ENCODE assay signal across 1 cellular context in genomic region chr10:51046668-51047067, GRCh38.
TF ChIP-seq lines count a peak whose summit lies in the region.

No MANE protein-coding gene starts in this region.

TF ChIP-seq in GM23338, 12 proteins besides CTCF, POLR2A, EP300 and RAD21:
- TF ChIP-seq, protein P1, sequence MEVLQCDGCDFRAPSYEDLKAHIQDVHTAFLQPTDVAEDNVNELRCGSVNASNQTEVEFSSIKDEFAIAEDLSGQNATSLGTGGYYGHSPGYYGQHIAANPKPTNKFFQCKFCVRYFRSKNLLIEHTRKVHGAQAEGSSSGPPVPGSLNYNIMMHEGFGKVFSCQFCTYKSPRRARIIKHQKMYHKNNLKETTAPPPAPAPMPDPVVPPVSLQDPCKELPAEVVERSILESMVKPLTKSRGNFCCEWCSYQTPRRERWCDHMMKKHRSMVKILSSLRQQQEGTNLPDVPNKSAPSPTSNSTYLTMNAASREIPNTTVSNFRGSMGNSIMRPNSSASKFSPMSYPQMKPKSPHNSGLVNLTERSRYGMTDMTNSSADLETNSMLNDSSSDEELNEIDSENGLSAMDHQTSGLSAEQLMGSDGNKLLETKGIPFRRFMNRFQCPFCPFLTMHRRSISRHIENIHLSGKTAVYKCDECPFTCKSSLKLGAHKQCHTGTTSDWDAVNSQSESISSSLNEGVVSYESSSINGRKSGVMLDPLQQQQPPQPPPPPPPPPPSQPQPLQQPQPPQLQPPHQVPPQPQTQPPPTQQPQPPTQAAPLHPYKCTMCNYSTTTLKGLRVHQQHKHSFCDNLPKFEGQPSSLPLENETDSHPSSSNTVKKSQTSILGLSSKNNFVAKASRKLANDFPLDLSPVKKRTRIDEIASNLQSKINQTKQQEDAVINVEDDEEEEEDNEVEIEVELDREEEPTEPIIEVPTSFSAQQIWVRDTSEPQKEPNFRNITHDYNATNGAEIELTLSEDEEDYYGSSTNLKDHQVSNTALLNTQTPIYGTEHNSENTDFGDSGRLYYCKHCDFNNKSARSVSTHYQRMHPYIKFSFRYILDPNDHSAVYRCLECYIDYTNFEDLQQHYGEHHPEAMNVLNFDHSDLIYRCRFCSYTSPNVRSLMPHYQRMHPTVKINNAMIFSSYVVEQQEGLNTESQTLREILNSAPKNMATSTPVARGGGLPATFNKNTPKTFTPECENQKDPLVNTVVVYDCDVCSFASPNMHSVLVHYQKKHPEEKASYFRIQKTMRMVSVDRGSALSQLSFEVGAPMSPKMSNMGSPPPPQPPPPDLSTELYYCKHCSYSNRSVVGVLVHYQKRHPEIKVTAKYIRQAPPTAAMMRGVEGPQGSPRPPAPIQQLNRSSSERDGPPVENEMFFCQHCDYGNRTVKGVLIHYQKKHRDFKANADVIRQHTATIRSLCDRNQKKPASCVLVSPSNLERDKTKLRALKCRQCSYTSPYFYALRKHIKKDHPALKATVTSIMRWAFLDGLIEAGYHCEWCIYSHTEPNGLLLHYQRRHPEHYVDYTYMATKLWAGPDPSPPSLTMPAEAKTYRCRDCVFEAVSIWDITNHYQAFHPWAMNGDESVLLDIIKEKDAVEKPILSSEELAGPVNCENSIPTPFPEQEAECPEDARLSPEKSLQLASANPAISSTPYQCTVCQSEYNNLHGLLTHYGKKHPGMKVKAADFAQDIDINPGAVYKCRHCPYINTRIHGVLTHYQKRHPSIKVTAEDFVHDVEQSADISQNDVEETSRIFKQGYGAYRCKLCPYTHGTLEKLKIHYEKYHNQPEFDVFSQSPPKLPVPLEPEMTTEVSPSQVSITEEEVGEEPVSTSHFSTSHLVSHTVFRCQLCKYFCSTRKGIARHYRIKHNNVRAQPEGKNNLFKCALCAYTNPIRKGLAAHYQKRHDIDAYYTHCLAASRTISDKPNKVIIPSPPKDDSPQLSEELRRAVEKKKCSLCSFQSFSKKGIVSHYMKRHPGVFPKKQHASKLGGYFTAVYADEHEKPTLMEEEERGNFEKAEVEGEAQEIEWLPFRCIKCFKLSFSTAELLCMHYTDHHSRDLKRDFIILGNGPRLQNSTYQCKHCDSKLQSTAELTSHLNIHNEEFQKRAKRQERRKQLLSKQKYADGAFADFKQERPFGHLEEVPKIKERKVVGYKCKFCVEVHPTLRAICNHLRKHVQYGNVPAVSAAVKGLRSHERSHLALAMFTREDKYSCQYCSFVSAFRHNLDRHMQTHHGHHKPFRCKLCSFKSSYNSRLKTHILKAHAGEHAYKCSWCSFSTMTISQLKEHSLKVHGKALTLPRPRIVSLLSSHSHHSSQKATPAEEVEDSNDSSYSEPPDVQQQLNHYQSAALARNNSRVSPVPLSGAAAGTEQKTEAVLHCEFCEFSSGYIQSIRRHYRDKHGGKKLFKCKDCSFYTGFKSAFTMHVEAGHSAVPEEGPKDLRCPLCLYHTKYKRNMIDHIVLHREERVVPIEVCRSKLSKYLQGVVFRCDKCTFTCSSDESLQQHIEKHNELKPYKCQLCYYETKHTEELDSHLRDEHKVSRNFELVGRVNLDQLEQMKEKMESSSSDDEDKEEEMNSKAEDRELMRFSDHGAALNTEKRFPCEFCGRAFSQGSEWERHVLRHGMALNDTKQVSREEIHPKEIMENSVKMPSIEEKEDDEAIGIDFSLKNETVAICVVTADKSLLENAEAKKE (CRISPR knock-in tag; IDR thresholded peaks at IDR 0.05) = no peak
- TF ChIP-seq ZNF114 (CRISPR knock-in tag; IDR thresholded peaks at IDR 0.05) = no peak
- TF ChIP-seq EZH2phosphoT487 (IDR thresholded peaks at IDR 0.05; ENCODE audit: unreplicated experiment) = no peak
- TF ChIP-seq STAT1 (IDR thresholded peaks at IDR 0.05; ENCODE audit: unreplicated experiment) = no peak
- TF ChIP-seq, protein P2, sequence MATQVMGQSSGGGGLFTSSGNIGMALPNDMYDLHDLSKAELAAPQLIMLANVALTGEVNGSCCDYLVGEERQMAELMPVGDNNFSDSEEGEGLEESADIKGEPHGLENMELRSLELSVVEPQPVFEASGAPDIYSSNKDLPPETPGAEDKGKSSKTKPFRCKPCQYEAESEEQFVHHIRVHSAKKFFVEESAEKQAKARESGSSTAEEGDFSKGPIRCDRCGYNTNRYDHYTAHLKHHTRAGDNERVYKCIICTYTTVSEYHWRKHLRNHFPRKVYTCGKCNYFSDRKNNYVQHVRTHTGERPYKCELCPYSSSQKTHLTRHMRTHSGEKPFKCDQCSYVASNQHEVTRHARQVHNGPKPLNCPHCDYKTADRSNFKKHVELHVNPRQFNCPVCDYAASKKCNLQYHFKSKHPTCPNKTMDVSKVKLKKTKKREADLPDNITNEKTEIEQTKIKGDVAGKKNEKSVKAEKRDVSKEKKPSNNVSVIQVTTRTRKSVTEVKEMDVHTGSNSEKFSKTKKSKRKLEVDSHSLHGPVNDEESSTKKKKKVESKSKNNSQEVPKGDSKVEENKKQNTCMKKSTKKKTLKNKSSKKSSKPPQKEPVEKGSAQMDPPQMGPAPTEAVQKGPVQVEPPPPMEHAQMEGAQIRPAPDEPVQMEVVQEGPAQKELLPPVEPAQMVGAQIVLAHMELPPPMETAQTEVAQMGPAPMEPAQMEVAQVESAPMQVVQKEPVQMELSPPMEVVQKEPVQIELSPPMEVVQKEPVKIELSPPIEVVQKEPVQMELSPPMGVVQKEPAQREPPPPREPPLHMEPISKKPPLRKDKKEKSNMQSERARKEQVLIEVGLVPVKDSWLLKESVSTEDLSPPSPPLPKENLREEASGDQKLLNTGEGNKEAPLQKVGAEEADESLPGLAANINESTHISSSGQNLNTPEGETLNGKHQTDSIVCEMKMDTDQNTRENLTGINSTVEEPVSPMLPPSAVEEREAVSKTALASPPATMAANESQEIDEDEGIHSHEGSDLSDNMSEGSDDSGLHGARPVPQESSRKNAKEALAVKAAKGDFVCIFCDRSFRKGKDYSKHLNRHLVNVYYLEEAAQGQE (IDR thresholded peaks at IDR 0.05; ENCODE audit: unreplicated experiment) = no peak
